Comparison of ENCODE assay signal across 25 cellular contexts in the genomic region with DNA sequence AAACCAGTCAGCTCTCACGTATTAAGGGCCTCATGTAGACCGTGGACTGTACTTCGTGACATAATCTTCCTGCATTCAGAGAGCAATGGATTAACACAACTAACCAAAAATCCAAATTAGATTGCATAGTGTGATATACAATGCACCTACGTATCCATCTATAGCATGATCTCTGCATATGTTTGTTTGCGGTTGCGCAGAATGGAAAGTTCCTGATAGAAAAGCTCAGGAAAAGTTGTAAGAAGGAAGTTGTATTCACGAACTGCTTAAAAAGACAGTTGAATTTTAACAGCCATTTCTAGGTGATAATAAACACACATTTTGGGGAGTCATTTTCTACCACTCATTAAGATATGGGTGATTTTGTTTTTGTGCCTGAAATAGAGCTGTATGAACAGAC.
A peak's percentile ranks its signal among the peaks of the same experiment; 100 is the strongest.
DNase-seq lines count a peak whose midpoint lies in the region; ATAC-seq, FAIRE-seq and TF ChIP-seq lines count a peak whose summit lies in the region.
"Had no signal": no experiment of that assay in that cellular context is flagged by ENCODE, and none has a peak within 500 bp of the region (broad histone marks: within the 10 kb centered on the region; RNA-seq: fewer than 3 reads in every experiment).

No MANE protein-coding gene starts in this region.

- intact Hi-C loops in sigmoid colon (cut with DNase I) = no loop called here
- intact Hi-C loops in body of pancreas (cut with DNase I) = no loop called here

- no peaks in the 10 kb centered on the region for H3K79me2 ChIP-seq in mesendoderm (ENCODE audit: control insufficient read depth, insufficient read depth, low read length)

- H3K18ac ChIP-seq in mesendoderm (ENCODE audit: low read length) = no peak overlapping the region

- no peaks in the 10 kb centered on the region for H3K79me1 ChIP-seq in mesendoderm (ENCODE audit: low read length)

- H2AK5ac ChIP-seq in mesendoderm (ENCODE audit: low read length) = no peak overlapping the region

- no peaks in the 10 kb centered on the region for H3K4me1 ChIP-seq in mesendoderm (ENCODE audit: control insufficient read depth, low read depth, low read length)
- H3K4me1 ChIP-seq in sigmoid colon = no peaks in the 10 kb centered on the region
- H3K4me1 ChIP-seq in body of pancreas = no peaks in the 10 kb centered on the region
- H3K4me1 ChIP-seq: BE2C had no signal

- no peak overlapping the region for H3K4me3 Mint-ChIP-seq in WTC11
- H3K4me3 Mint-ChIP-seq: CD14-positive monocyte; CD8-positive, alpha-beta memory T cell; T-helper 17 cell had no signal

- H3K4me1 Mint-ChIP-seq in WTC11 = peaks cover 1% of the 10 kb centered on the region; the same call in 1 of the 2 replicates
- H3K4me1 Mint-ChIP-seq: CD14-positive monocyte; CD8-positive, alpha-beta memory T cell; T-helper 17 cell had no signal

- no peak overlapping the region for H3K56ac ChIP-seq in mesendoderm (ENCODE audit: low read length)

- no peaks in the 10 kb centered on the region for H3K27me3 Mint-ChIP-seq in WTC11 (ENCODE audit: low read depth)
- H3K27me3 Mint-ChIP-seq: CD8-positive, alpha-beta memory T cell; T-helper 17 cell had no signal

- H3K4ac ChIP-seq in mesendoderm (ENCODE audit: low read depth, low read length) = no peak overlapping the region

- H3K4me2 ChIP-seq in mesendoderm (ENCODE audit: low read length) = no peak overlapping the region

- H3K27ac Mint-ChIP-seq in WTC11 = no peak overlapping the region
- H3K27ac Mint-ChIP-seq: CD14-positive monocyte; CD8-positive, alpha-beta memory T cell; T-helper 17 cell had no signal

- no peak overlapping the region for H2BK15ac ChIP-seq in mesendoderm (replicated peaks; ENCODE audit: low read depth)

- no peaks in the 10 kb centered on the region for H3K9me3 Mint-ChIP-seq in WTC11

- ATAC-seq in WTC11 (peak; percentile 34; the same call in 1 of the 2 replicates), body of pancreas (no peak)
- ATAC-seq: HepG2, SK-N-SH treated with all-trans-retinoic acid at 6 μM for 48 hours, T-helper 17 cell had no signal

- no peak overlapping the region for H3K27ac ChIP-seq in mesendoderm (ENCODE audit: low read depth, low read length)
- no peak overlapping the region for H3K27ac ChIP-seq in sigmoid colon
- H3K27ac ChIP-seq in body of pancreas = no peak overlapping the region

- no peak for TF ChIP-seq EP300 in sigmoid colon (IDR thresholded peaks at IDR 0.05)

- H3K36me3 ChIP-seq in mesendoderm (ENCODE audit: control insufficient read depth, insufficient read depth, low read length) (no peaks in the 10 kb centered on the region), sigmoid colon (no peaks in the 10 kb centered on the region), body of pancreas (replicated peaks in 1 of 2; ENCODE audit: insufficient read depth in 1 of 2, low read depth in 2 of 2) (no peaks in the 10 kb centered on the region)
- H3K36me3 ChIP-seq: BE2C had no signal

- H2BK120ac ChIP-seq in mesendoderm (ENCODE audit: low read depth, low read length) = no peak overlapping the region

- no peak for TF ChIP-seq CTCF in WTC11 (IDR thresholded peaks at IDR 0.05)
- TF ChIP-seq CTCF in sigmoid colon (IDR thresholded peaks at IDR 0.05) = no peak
- TF ChIP-seq CTCF in body of pancreas (IDR thresholded peaks at IDR 0.05) = no peak

- TF ChIP-seq POLR2A in H54 (IDR thresholded peaks at IDR 0.05; ENCODE audit: low read depth, low read length) (no peak), sigmoid colon (IDR thresholded peaks at IDR 0.05) (no peak), body of pancreas (IDR thresholded peaks at IDR 0.05) (no peak)

- CTCF ChIA-PET in WTC11 (lab: Charles Lee) = no interaction called here

- H4K5ac ChIP-seq in mesendoderm (ENCODE audit: low read length) = no peak overlapping the region

- H3K9me3 ChIP-seq in sigmoid colon (no peaks in the 10 kb centered on the region), body of pancreas (no peaks in the 10 kb centered on the region)
- H3K9me3 ChIP-seq: BE2C had no signal

- POLR2A ChIA-PET in WTC11 (lab: Charles Lee) = no interaction called here

- no peak overlapping the region for H4K8ac ChIP-seq in mesendoderm (ENCODE audit: low read depth, low read length)

- no peak overlapping the region for H2BK5ac ChIP-seq in mesendoderm (ENCODE audit: low read length)

- H3K36me3 Mint-ChIP-seq in WTC11 = no peaks in the 10 kb centered on the region
- H3K36me3 Mint-ChIP-seq: CD14-positive monocyte; CD8-positive, alpha-beta memory T cell had no signal

- WGBS in mesendoderm (ENCODE audit: extremely low coverage, insufficient coverage, low lambda C conversion rate) = no CpG with 5 or more reads among the region's 7 CpGs
- WGBS in sigmoid colon, 2 donors = 90 to 91% methylated on average over 7 of the region's 7 CpGs
- 71 to 81% methylated on average over 7 of the region's 7 CpGs for WGBS in body of pancreas, 2 donors

- no peaks in the 10 kb centered on the region for H3K27me3 ChIP-seq in mesendoderm (ENCODE audit: insufficient read depth, low read length, poor library complexity)
- no peaks in the 10 kb centered on the region for H3K27me3 ChIP-seq in sigmoid colon
- H3K27me3 ChIP-seq in body of pancreas = no peaks in the 10 kb centered on the region
- H3K27me3 ChIP-seq: BE2C had no signal

- no peak overlapping the region for H3K23ac ChIP-seq in mesendoderm (ENCODE audit: low read length)

- FAIRE-seq in H54 (lab: Jason Lieb, UNC) = peak; percentile 38
- FAIRE-seq: GM12891, HepG2, RCC 7860 had no signal

- H3K4me3 ChIP-seq in mesendoderm (ENCODE audit: low read length) (no peak overlapping the region), sigmoid colon (no peak overlapping the region), body of pancreas (no peak overlapping the region)

- DNase-seq in EL (peak; percentile 1), H54 (ENCODE audit: insufficient read length, low spot score) (no peak), WTC11 (ENCODE audit: low spot score) (no peak), mesendoderm (peak; percentile 49), DMS153 treated with DMSO at 0.1 percent for 48 hours (lab: John Stamatoyannopoulos, UW; ENCODE audit: unreplicated experiment) (no peak), sigmoid colon (no peak), body of pancreas (no peak)
- DNase-seq: BE2C; CD8-positive, alpha-beta memory T cell; DMS53; GDM1; H7; Karpas-422; NCI-H1105 treated with DMSO at 0.1 percent for 48 hours; NCI-H146; NCI-H1930; NCI-H2107; NCI-H446 treated with DMSO at 0.1 percent for 48 hours; NCI-H526; T-helper 17 cell had no signal

- no peak overlapping the region for H3K9ac ChIP-seq in mesendoderm (ENCODE audit: low read length)

TF ChIP-seq in WTC11, 78 proteins besides CTCF, POLR2A, EP300 and RAD21:
- TF ChIP-seq TEAD1 (CRISPR knock-in tag; IDR thresholded peaks at IDR 0.05) = no peak
- TF ChIP-seq HMGA2 (CRISPR knock-in tag; IDR thresholded peaks at IDR 0.05) = no peak
- peak; percentile 54; the same call in 1 of the 2 replicates for TF ChIP-seq NFATC4 (CRISPR knock-in tag; IDR thresholded peaks at IDR 0.05)
- peak; percentile 50; the same call in 1 of the 2 replicates for TF ChIP-seq ZNF671 (CRISPR knock-in tag; IDR thresholded peaks at IDR 0.05)
- TF ChIP-seq, protein P1, sequence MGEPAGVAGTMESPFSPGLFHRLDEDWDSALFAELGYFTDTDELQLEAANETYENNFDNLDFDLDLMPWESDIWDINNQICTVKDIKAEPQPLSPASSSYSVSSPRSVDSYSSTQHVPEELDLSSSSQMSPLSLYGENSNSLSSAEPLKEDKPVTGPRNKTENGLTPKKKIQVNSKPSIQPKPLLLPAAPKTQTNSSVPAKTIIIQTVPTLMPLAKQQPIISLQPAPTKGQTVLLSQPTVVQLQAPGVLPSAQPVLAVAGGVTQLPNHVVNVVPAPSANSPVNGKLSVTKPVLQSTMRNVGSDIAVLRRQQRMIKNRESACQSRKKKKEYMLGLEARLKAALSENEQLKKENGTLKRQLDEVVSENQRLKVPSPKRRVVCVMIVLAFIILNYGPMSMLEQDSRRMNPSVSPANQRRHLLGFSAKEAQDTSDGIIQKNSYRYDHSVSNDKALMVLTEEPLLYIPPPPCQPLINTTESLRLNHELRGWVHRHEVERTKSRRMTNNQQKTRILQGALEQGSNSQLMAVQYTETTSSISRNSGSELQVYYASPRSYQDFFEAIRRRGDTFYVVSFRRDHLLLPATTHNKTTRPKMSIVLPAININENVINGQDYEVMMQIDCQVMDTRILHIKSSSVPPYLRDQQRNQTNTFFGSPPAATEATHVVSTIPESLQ (CRISPR knock-in tag; IDR thresholded peaks at IDR 0.05) = no peak
- TF ChIP-seq, protein P2, sequence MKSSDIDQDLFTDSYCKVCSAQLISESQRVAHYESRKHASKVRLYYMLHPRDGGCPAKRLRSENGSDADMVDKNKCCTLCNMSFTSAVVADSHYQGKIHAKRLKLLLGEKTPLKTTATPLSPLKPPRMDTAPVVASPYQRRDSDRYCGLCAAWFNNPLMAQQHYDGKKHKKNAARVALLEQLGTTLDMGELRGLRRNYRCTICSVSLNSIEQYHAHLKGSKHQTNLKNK (CRISPR knock-in tag; IDR thresholded peaks at IDR 0.05) = no peak
TF ChIP-seq in WTC11: peak in this region for 2.

Comparison
In these comparisons a context has a peak if more than half of its experiments do, and no peak if none do; other contexts are left out.
1. DNase-seq: peak in EL (single experiment) and mesendoderm (single experiment); none in H54 (single experiment), WTC11 (single experiment), DMS153 treated with DMSO at 0.1 percent for 48 hours (single experiment), sigmoid colon (single experiment) and body of pancreas (0 of 4).